Comparison of ENCODE assay signal across 28 cellular contexts in the genomic region with DNA sequence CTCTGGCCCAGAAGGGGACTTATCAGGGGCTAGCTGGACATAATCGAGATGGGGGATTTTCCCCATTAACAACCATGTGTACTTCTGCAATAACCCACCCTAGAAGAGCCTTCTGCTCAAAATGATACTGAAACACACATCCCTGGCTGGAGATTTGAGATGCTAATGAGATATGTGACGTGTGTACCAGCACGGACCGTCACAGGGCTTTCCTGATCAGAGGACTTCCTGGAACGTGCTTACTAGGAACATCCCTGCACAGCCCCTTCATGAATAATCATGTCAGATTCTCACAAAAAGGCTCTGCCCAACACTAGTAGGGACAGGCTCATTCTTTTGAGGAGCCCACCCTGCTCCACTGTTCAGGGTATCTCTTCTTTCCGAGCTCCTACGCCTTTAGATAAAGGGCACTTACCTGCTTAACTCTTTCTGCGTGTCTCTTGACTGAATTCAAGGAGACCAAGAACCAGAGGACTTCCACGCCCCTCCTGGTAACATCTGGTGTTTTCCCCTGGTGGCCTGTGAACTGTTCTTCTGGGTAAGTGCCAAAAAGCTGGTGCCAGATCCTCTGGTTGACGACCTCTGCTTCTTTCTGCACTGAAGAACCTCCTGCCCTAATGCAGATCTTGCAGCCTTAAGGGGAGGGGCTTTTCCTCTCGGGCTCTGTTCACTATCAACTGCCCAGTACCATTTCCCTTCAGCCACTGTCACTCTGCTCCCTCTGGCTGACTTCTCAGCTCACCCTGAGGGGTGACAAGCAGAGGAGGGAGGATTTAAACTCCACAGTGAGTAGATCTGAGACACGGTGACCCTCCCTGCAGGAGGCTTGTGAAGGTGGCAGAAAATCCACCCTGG. TPM values are rescaled to one million over a fixed set of nuclear protein-coding genes. Genes with fewer than 3 reads are reported as not detected.
A peak's percentile ranks its signal among the peaks of the same experiment; 100 is the strongest.
DNase-seq lines count a peak whose midpoint lies in the region; ATAC-seq and TF ChIP-seq lines count a peak whose summit lies in the region.
"Had no signal": no experiment of that assay in that cellular context is flagged by ENCODE, and none has a peak within 500 bp of the region (broad histone marks: within the 10 kb centered on the region; RNA-seq: fewer than 3 reads in every experiment).

No MANE protein-coding gene starts in this region.

- ATAC-seq in natural killer cell treated with Interleukin-12 subunit alpha and Interleukin-12 subunit beta and Interleukin-15 and Interleukin-18, amount 100 ng/mL, for 72 hours, result peak; percentile 31 to 48
- ATAC-seq in natural killer cell (no peak), activated B cell treated with CpG ODN at 0.5 μM for 24 hours (ENCODE audit: low read depth) (peak; percentile 14), GM21390 (IDR thresholded peaks at IDR 0.05; ENCODE audit: unreplicated experiment) (no peak)
- no peak for ATAC-seq in activated naive CD4-positive, alpha-beta T cell treated with anti-CD3 and anti-CD28 coated beads, Interleukin-2, amount 50 U/mL, for 72 hours
- ATAC-seq: A549; activated T-cell treated with anti-CD3 and anti-CD28 coated beads, Interleukin-2, amount 50 U/mL, for 4 hours; foreskin keratinocyte; T-cell had no signal

- intact Hi-C loops in natural killer cell (cut with micrococcal nuclease), result no loop called here
- intact Hi-C loops in activated B cell treated with CpG ODN at 0.5 μM for 24 hours (cut with micrococcal nuclease), result no loop called here

- no peak for TF ChIP-seq CTCF in natural killer cell (IDR thresholded peaks at IDR 0.05)
- TF ChIP-seq CTCF in activated B cell treated with CpG ODN at 0.5 μM for 24 hours (IDR thresholded peaks at IDR 0.05), result no peak

- DNase-seq in NCI-H146 (lab: John Stamatoyannopoulos, UW) (peak; percentile 8), NCI-H146 treated with DMSO at 0.1 percent for 48 hours (lab: John Stamatoyannopoulos, UW; ENCODE audit: unreplicated experiment) (no peak), natural killer cell (no peak), activated B cell treated with CpG ODN at 0.5 μM for 24 hours (no peak), DMS153 treated with DMSO at 0.1 percent for 48 hours (lab: John Stamatoyannopoulos, UW; ENCODE audit: unreplicated experiment) (no peak)
- no peak for DNase-seq in natural killer cell treated with Interleukin-12 subunit alpha and Interleukin-12 subunit beta and Interleukin-15 and Interleukin-18, amount 100 ng/mL, for 72 hours (ENCODE audit: low spot score)
- DNase-seq in activated naive CD4-positive, alpha-beta T cell treated with anti-CD3 and anti-CD28 coated beads, Interleukin-2, amount 50 U/mL, for 72 hours (ENCODE audit: low spot score in 2 of 2), result no peak
- DNase-seq: activated naive CD4-positive, alpha-beta T cell treated with anti-CD3 and anti-CD28 coated beads for 36 hours; activated T-cell treated with anti-CD3 and anti-CD28 coated beads, Interleukin-2, amount 50 U/mL, for 4 hours; amniotic stem cell; effector memory CD4-positive, alpha-beta T cell; H7; hippocampal formation; immature natural killer cell; MG63; NCI-H1417 treated with DMSO at 0.1 percent for 48 hours; nucleus accumbens; SHP77 treated with DMSO at 0.1 percent for 48 hours; stimulated activated CD4-positive, alpha-beta T cell treated with anti-CD3 and anti-CD28 coated beads, Interleukin-1b, Interleukin-23, amount 100 ng/mL, for 48 hours; T-cell; upper lobe of left lung had no signal

- H3K9me3 Mint-ChIP-seq in natural killer cell treated with Interleukin-12 subunit alpha and Interleukin-12 subunit beta and Interleukin-15 and Interleukin-18, amount 100 ng/mL, for 72 hours, result no peaks in the 10 kb centered on the region
- no peaks in the 10 kb centered on the region for H3K9me3 Mint-ChIP-seq in natural killer cell
- H3K9me3 Mint-ChIP-seq in activated B cell treated with CpG ODN at 0.5 μM for 24 hours, result peaks cover 4% of the 10 kb centered on the region
- H3K9me3 Mint-ChIP-seq in activated naive CD4-positive, alpha-beta T cell treated with anti-CD3 and anti-CD28 coated beads, Interleukin-2, amount 50 U/mL, for 72 hours, result peaks cover 3 to 17% of the 10 kb centered on the region in 2 donors

- CTCF ChIA-PET in activated B cell treated with CpG ODN at 0.5 μM for 24 hours (lab: Charles Lee), result no interaction called here

- POLR2A ChIA-PET in activated B cell treated with CpG ODN at 0.5 μM for 24 hours (lab: Charles Lee), result interaction anchor here (0.7 kb wide), 1 partner anchor 224 kb away, joined by 3 read pairs; no protein-coding TSS in a partner anchor

- no peak overlapping the region for H3K27ac Mint-ChIP-seq in natural killer cell treated with Interleukin-12 subunit alpha and Interleukin-12 subunit beta and Interleukin-15 and Interleukin-18, amount 100 ng/mL, for 72 hours
- H3K27ac Mint-ChIP-seq in natural killer cell (no peak overlapping the region), activated B cell treated with CpG ODN at 0.5 μM for 24 hours (no peak overlapping the region)
- no peak overlapping the region for H3K27ac Mint-ChIP-seq in activated naive CD4-positive, alpha-beta T cell treated with anti-CD3 and anti-CD28 coated beads, Interleukin-2, amount 50 U/mL, for 72 hours
- H3K27ac Mint-ChIP-seq: activated naive CD4-positive, alpha-beta T cell treated with anti-CD3 and anti-CD28 coated beads for 36 hours; T-cell had no signal

- peaks cover 0 to 4% of the 10 kb centered on the region in 2 donors for H3K4me1 Mint-ChIP-seq in natural killer cell treated with Interleukin-12 subunit alpha and Interleukin-12 subunit beta and Interleukin-15 and Interleukin-18, amount 100 ng/mL, for 72 hours (ENCODE audit: low read depth in 2 of 2)
- no peaks in the 10 kb centered on the region for H3K4me1 Mint-ChIP-seq in natural killer cell
- H3K4me1 Mint-ChIP-seq in activated B cell treated with CpG ODN at 0.5 μM for 24 hours, result no peaks in the 10 kb centered on the region
- H3K4me1 Mint-ChIP-seq: immature natural killer cell, T-cell had no signal

- H3K27me3 Mint-ChIP-seq in natural killer cell treated with Interleukin-12 subunit alpha and Interleukin-12 subunit beta and Interleukin-15 and Interleukin-18, amount 100 ng/mL, for 72 hours, result peaks cover 0 to 3% of the 10 kb centered on the region in 2 donors
- H3K27me3 Mint-ChIP-seq in natural killer cell (ENCODE audit: low read depth in 2 of 2) (peaks cover 0 to 13% of the 10 kb centered on the region in 2 donors), activated B cell treated with CpG ODN at 0.5 μM for 24 hours (no peaks in the 10 kb centered on the region)
- H3K27me3 Mint-ChIP-seq: T-cell had no signal

- no peaks in the 10 kb centered on the region for H3K36me3 Mint-ChIP-seq in natural killer cell treated with Interleukin-12 subunit alpha and Interleukin-12 subunit beta and Interleukin-15 and Interleukin-18, amount 100 ng/mL, for 72 hours
- H3K36me3 Mint-ChIP-seq in natural killer cell (no peaks in the 10 kb centered on the region), activated B cell treated with CpG ODN at 0.5 μM for 24 hours (ENCODE audit: low read depth) (no peaks in the 10 kb centered on the region)
- peaks cover 5 to 21% of the 10 kb centered on the region in 2 donors for H3K36me3 Mint-ChIP-seq in activated naive CD4-positive, alpha-beta T cell treated with anti-CD3 and anti-CD28 coated beads, Interleukin-2, amount 50 U/mL, for 72 hours
- H3K36me3 Mint-ChIP-seq: immature natural killer cell, T-cell had no signal

- H3K4me3 Mint-ChIP-seq in natural killer cell treated with Interleukin-12 subunit alpha and Interleukin-12 subunit beta and Interleukin-15 and Interleukin-18, amount 100 ng/mL, for 72 hours, result no peak overlapping the region
- H3K4me3 Mint-ChIP-seq in natural killer cell (no peak overlapping the region), activated B cell treated with CpG ODN at 0.5 μM for 24 hours (peak overlapping the region; percentile 11)
- H3K4me3 Mint-ChIP-seq: activated naive CD4-positive, alpha-beta T cell treated with anti-CD3 and anti-CD28 coated beads for 36 hours; activated T-cell treated with anti-CD3 and anti-CD28 coated beads, Interleukin-2, amount 50 U/mL, for 4 hours; T-cell had no signal

RNA-seq across cellular contexts. Expression of gene ERVV-1, which starts 6.3 kb away (rescaled TPM):
- total RNA-seq in natural killer cell treated with Interleukin-12 subunit alpha and Interleukin-12 subunit beta and Interleukin-15 and Interleukin-18, amount 100 ng/mL, for 72 hours, result not detected
- not detected for total RNA-seq in natural killer cell
- 0.11 and 0.12 TPM in 2 replicates for total RNA-seq in activated B cell treated with CpG ODN at 0.5 μM for 24 hours
- total RNA-seq in activated naive CD4-positive, alpha-beta T cell treated with anti-CD3 and anti-CD28 coated beads, Interleukin-2, amount 50 U/mL, for 72 hours, result not detected
- total RNA-seq: activated naive CD4-positive, alpha-beta T cell treated with anti-CD3 and anti-CD28 coated beads for 36 hours; activated T-cell treated with anti-CD3 and anti-CD28 coated beads, Interleukin-2, amount 50 U/mL, for 4 hours; foreskin keratinocyte; IMR-90; mesenteric fat pad; OCI-LY7; subcutaneous adipose tissue; T-cell; upper lobe of left lung had no signal

RNA-seq across cellular contexts. Expression of gene ERVV-2, which starts 37.1 kb away (rescaled TPM):
- total RNA-seq in natural killer cell treated with Interleukin-12 subunit alpha and Interleukin-12 subunit beta and Interleukin-15 and Interleukin-18, amount 100 ng/mL, for 72 hours, result not detected
- total RNA-seq in natural killer cell (not detected), activated B cell treated with CpG ODN at 0.5 μM for 24 hours (not detected in 2 replicates)
- total RNA-seq in activated naive CD4-positive, alpha-beta T cell treated with anti-CD3 and anti-CD28 coated beads, Interleukin-2, amount 50 U/mL, for 72 hours, result not detected
- total RNA-seq: activated naive CD4-positive, alpha-beta T cell treated with anti-CD3 and anti-CD28 coated beads for 36 hours; activated T-cell treated with anti-CD3 and anti-CD28 coated beads, Interleukin-2, amount 50 U/mL, for 4 hours; foreskin keratinocyte; IMR-90; mesenteric fat pad; OCI-LY7; subcutaneous adipose tissue; T-cell; upper lobe of left lung had no signal

RNA-seq across cellular contexts. Expression of gene ZNF816, which starts 44.7 kb away (rescaled TPM):
- total RNA-seq in natural killer cell treated with Interleukin-12 subunit alpha and Interleukin-12 subunit beta and Interleukin-15 and Interleukin-18, amount 100 ng/mL, for 72 hours, result 10 to 100 TPM in 1 of 2 donors, 1 to 10 TPM in 1; 8.7 to 11.8 TPM
- 10 to 100 TPM in 1 of 3 donors, 1 to 10 TPM in 2; 4.1 to 11.3 (median 7.7) TPM for total RNA-seq in natural killer cell
- total RNA-seq in activated B cell treated with CpG ODN at 0.5 μM for 24 hours, result 17.0 and 18.0 TPM in 2 replicates
- 10 to 100 TPM in 1 of 2 donors, 1 to 10 TPM in 1; 7.0 to 13.0 TPM for total RNA-seq in activated naive CD4-positive, alpha-beta T cell treated with anti-CD3 and anti-CD28 coated beads, Interleukin-2, amount 50 U/mL, for 72 hours

Comparison
In these comparisons a context has a peak if more than half of its experiments do, and no peak if none do; other contexts are left out.
1. ATAC-seq: peak in natural killer cell treated with Interleukin-12 subunit alpha and Interleukin-12 subunit beta and Interleukin-15 and Interleukin-18, amount 100 ng/mL, for 72 hours (2 of 2) and activated B cell treated with CpG ODN at 0.5 μM for 24 hours (single experiment); none in natural killer cell (0 of 3), GM21390 (single experiment) and activated naive CD4-positive, alpha-beta T cell treated with anti-CD3 and anti-CD28 coated beads, Interleukin-2, amount 50 U/mL, for 72 hours (0 of 2).